Comparison of ENCODE assay signal across 21 cellular contexts in the genomic region with DNA sequence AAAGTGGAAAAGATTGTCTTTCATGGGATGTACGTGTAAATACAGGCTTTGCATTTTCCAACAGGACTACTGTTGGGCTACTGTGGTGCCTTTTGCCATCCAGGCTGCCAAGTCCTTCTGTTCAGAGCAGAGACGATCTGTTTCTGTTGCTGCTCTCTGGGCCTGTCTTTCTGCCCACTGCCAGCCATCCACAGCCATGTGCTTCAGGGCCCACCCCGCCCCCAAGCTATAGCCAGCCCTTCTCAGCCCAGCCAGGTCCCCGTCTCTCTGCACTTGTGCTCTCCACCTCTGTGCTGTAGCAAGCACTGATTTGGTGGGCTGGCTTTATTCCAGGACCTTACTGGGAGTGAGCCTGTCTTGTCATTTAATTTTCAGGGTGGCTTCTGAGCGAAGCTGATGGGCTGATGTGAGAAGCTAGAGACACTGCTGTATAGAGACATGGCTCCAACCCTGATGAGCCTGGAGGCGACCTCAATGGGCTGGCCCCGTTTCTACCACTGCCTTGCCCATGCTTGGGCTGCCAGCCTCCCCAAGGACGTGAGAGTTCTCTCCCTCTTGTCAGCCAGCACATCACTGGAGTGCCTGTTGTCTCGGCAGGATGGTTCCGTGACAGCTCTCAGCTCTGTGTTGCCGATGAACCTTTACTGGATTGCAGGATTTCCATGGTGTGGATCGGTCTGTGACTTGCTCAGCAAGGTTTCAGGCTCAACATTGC.
DNase-seq lines count a peak whose midpoint lies in the region; ATAC-seq and TF ChIP-seq lines count a peak whose summit lies in the region.
"Had no signal": no experiment of that assay in that cellular context is flagged by ENCODE, and none has a peak within 500 bp of the region (broad histone marks: within the 10 kb centered on the region; RNA-seq: fewer than 3 reads in every experiment).

No MANE protein-coding gene starts in this region.

- H3K14ac ChIP-seq in H9 (ENCODE audit: insufficient read depth, low read length) = no peak overlapping the region

- H2AFZ ChIP-seq in H9 (ENCODE audit: low read length) = no peak overlapping the region

- H3K36me3 Mint-ChIP-seq in H9 (ENCODE audit: insufficient read depth in 1 of 3, low read depth in 3 of 3) = no peaks in the 10 kb centered on the region

- H3T11ph ChIP-seq in H9 (ENCODE audit: low read length) = no peak overlapping the region

- H3K27ac ChIP-seq in H9 (ENCODE audit: insufficient read length, low read depth, low read length) (no peak overlapping the region), heart left ventricle (peak overlapping the region in 1 of 12 donors; percentile 48), psoas muscle (peak overlapping the region; percentile 46)
- H3K27ac ChIP-seq: KMS-11, SJCRH30 had no signal

- TF ChIP-seq CTCF in H9 (conservative IDR thresholded peaks at IDR 0.05) (no peak), heart left ventricle (IDR thresholded peaks at IDR 0.05) (no peak), psoas muscle (IDR thresholded peaks at IDR 0.05) (no peak)

- no peak overlapping the region for H2BK120ac ChIP-seq in H9 (ENCODE audit: low read depth, low read length, poor library complexity, severe bottlenecking)

- no peaks in the 10 kb centered on the region for H4K20me1 ChIP-seq in H9 (ENCODE audit: control insufficient read depth, insufficient read depth, insufficient read length)

- H3K9me3 ChIP-seq in H9 (ENCODE audit: control insufficient read depth, low read depth, low read length) = no peaks in the 10 kb centered on the region
- H3K9me3 ChIP-seq in heart left ventricle = no peaks in the 10 kb centered on the region
- H3K9me3 ChIP-seq in psoas muscle = no peaks in the 10 kb centered on the region
- H3K9me3 ChIP-seq: MG63, SJCRH30 had no signal

- no peak overlapping the region for H3K56ac ChIP-seq in H9 (ENCODE audit: insufficient read length, low read depth, low read length)

- H3K18ac ChIP-seq in H9 (ENCODE audit: insufficient read length, low read depth, low read length) = no peak overlapping the region

- H3K4me2 ChIP-seq in H9 (ENCODE audit: insufficient read depth, insufficient read length, low read length) = no peak overlapping the region
- H3K4me2 ChIP-seq: KMS-11 had no signal

- no peak overlapping the region for H4K8ac ChIP-seq in H9 (replicated peaks; ENCODE audit: insufficient read length, low read depth, low read length)

- H3K79me2 ChIP-seq in H9 (ENCODE audit: insufficient read depth, low read length) = no peaks in the 10 kb centered on the region

- H3K27ac Mint-ChIP-seq in H9 = 0 out of 7 replicates have a peak overlapping the region, but pooled peaks of 1 of the 3 experiments have one; percentile 11
- H3K27ac Mint-ChIP-seq: CD4-positive, alpha-beta T cell; HFFc6 had no signal

- no peak overlapping the region for H2AK5ac ChIP-seq in H9 (ENCODE audit: insufficient read length, low read length)

- no peaks in the 10 kb centered on the region for H3K36me3 ChIP-seq in heart left ventricle
- H3K36me3 ChIP-seq in psoas muscle (ENCODE audit: insufficient read depth in 1 of 2, low read depth in 1 of 2) = no peaks in the 10 kb centered on the region
- H3K36me3 ChIP-seq: SJCRH30 had no signal

- no peak overlapping the region for H3K4me3 ChIP-seq in heart left ventricle
- no peak overlapping the region for H3K4me3 ChIP-seq in psoas muscle
- H3K4me3 ChIP-seq: MG63, SJCRH30 had no signal

- H2BK20ac ChIP-seq in H9 (ENCODE audit: low read depth, low read length, poor library complexity, severe bottlenecking) = no peak overlapping the region

- H3K4me1 ChIP-seq in H9 (ENCODE audit: insufficient read depth, low read length) (no peaks in the 10 kb centered on the region; the same call in 1 of the 2 replicates), heart left ventricle (peaks cover 0 to 20% (median 6%) of the 10 kb centered on the region in 12 donors), psoas muscle (peaks cover 12% of the 10 kb centered on the region)

- H3K9ac ChIP-seq in H9 (ENCODE audit: extremely low read depth, insufficient read length, low read length) = no peak overlapping the region
- H3K9ac ChIP-seq: KMS-11 had no signal

- H2BK5ac ChIP-seq in H9 (ENCODE audit: insufficient read length, low read length) = no peak overlapping the region

- peaks cover 19 to 24% of the 10 kb centered on the region in 2 experiments for H3K4me1 Mint-ChIP-seq in H9

- H3K4me3 Mint-ChIP-seq in H9 = no peak overlapping the region
- H3K4me3 Mint-ChIP-seq: CD4-positive, alpha-beta T cell; HFFc6 had no signal

- no peaks in the 10 kb centered on the region for H3K79me1 ChIP-seq in H9 (ENCODE audit: insufficient read depth, low read depth, low read length, poor library complexity, severe bottlenecking)

- ATAC-seq in heart left ventricle = peak; percentile 72 to 86 (median 80)
- peak; percentile 16 to 45 (median 29) for ATAC-seq in psoas muscle
- no peak for ATAC-seq in GM21423 (IDR thresholded peaks at IDR 0.05; ENCODE audit: unreplicated experiment)
- ATAC-seq in HG02798 (IDR thresholded peaks at IDR 0.05; ENCODE audit: poor library complexity, unreplicated experiment) = no peak
- ATAC-seq in HG03025 (IDR thresholded peaks at IDR 0.05; ENCODE audit: low FRiP score, unreplicated experiment) = no peak

- H3K27me3 ChIP-seq in H9 (ENCODE audit: insufficient read depth, low read length) (no peaks in the 10 kb centered on the region), heart left ventricle (no peaks in the 10 kb centered on the region), psoas muscle (ENCODE audit: insufficient read depth in 3 of 3, low read length in 2 of 3) (no peaks in the 10 kb centered on the region)
- H3K27me3 ChIP-seq: MG63, SJCRH30 had no signal

- peak; percentile 2 for DNase-seq in AG08396 (ENCODE audit: low spot score)
- peak; percentile 18 for DNase-seq in H9
- no peak for DNase-seq in heart left ventricle
- no peak for DNase-seq in psoas muscle
- no peak for DNase-seq in SIG-M5 treated with dmso at 0.1 percent for 504 hours (lab: John Stamatoyannopoulos, UW; ENCODE audit: unreplicated experiment)
- DNase-seq: AML-193; CD4-positive, alpha-beta T cell; DMS79 treated with DMSO at 0.1 percent for 48 hours; GDM1; HFFc6; MG63; NCI-H1105; NCI-H187; NCI-H2171 treated with DMSO at 0.1 percent for 48 hours; NCI-H510A; NCI-H82; SJCRH30 had no signal

- H3K9me3 Mint-ChIP-seq in H9 = no peaks in the 10 kb centered on the region
- H3K9me3 Mint-ChIP-seq: CD4-positive, alpha-beta T cell; HFFc6 had no signal

- no peak overlapping the region for H2BK12ac ChIP-seq in H9 (ENCODE audit: insufficient read length, low read depth, low read length)

- no peaks in the 10 kb centered on the region for H3K27me3 Mint-ChIP-seq in H9 (ENCODE audit: low read depth)
- H3K27me3 Mint-ChIP-seq: CD4-positive, alpha-beta T cell had no signal

- no peak overlapping the region for H3K4ac ChIP-seq in H9 (ENCODE audit: low read depth, low read length)

- intact Hi-C loops in heart left ventricle (cut with DNase I) (no loop called here), psoas muscle (cut with DNase I) (no loop called here)

- H3K23ac ChIP-seq in H9 (ENCODE audit: insufficient read length, low read depth, low read length) = no peak overlapping the region

- no peaks in the 10 kb centered on the region for H3K23me2 ChIP-seq in H9 (ENCODE audit: insufficient read length, low read depth, low read length, poor library complexity, severe bottlenecking)

- H4K91ac ChIP-seq in H9 (ENCODE audit: insufficient read length, low read depth, low read length) = no peak overlapping the region

- no peak overlapping the region for H2BK15ac ChIP-seq in H9 (ENCODE audit: low read depth, low read length)

- H4K5ac ChIP-seq in H9 (ENCODE audit: insufficient read length, low read depth, low read length) = no peak overlapping the region

- WGBS in H9 (ENCODE audit: extremely low coverage, insufficient read length, low lambda C conversion rate) = no CpG with 5 or more reads among the region's 12 CpGs
- 66 to 73% (median 69%) methylated on average over 11 to 12 of the region's 12 CpGs for WGBS in heart left ventricle, 4 donors
- WGBS in psoas muscle, 3 donors = 42 to 78% (median 53%) methylated on average over 12 of the region's 12 CpGs

- no peak for TF ChIP-seq POLR2A in heart left ventricle (IDR thresholded peaks at IDR 0.05)

Comparison
In these comparisons a context has a peak if more than half of its experiments do, and no peak if none do; other contexts are left out.
1. DNase-seq: peak in AG08396 (single experiment) and H9 (single experiment); none in heart left ventricle (0 of 5), psoas muscle (0 of 2) and SIG-M5 treated with dmso at 0.1 percent for 504 hours (single experiment).
2. ATAC-seq: peak in heart left ventricle (4 of 4) and psoas muscle (4 of 4); none in GM21423 (single experiment), HG02798 (single experiment) and HG03025 (single experiment).